ENCODE assay signal across 8 cellular contexts in the genomic region with DNA sequence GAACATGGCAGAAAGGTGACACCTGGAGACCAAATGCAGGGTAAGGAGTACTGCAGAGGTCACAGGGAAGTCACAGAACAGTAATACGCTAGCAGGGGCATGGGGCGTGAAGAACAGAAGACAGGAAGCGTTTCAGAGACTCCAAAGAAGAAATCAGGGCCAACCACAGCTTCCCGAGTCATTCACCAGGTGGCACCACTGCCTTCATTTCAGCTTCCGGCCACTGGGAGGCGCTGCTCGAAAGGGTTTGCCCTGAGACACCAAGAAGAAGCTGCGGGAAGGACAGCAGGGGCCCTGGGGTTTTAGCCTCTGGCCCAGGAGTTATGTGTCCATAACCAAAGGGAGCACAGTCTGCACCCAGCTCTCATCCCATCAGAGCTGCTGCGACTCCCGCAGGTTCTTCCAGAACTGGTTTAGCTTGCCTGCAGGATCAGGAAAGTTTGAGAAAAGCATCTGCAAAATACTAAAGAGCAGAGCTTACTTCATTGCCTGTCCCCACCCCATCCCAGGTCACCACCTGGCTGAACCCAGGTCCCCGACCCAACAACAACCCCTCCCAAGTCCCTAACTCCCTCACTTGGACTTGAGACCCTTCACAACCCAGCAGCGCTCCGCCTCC. TPM values are rescaled to one million over a fixed set of nuclear protein-coding genes. Genes with fewer than 3 reads are reported as not detected.
A peak's percentile ranks its signal among the peaks of the same experiment; 100 is the strongest.
DNase-seq lines count a peak whose midpoint lies in the region; ATAC-seq and TF ChIP-seq lines count a peak whose summit lies in the region.
"Not testable (repeated sequence)": the region's sequence is repeated elsewhere in the genome, so short reads cannot be mapped to it uniquely, and the experiment has no call there.

No MANE protein-coding gene starts in this region.

- peak; percentile 78 for TF ChIP-seq CTCF in brain microvascular endothelial cell (IDR thresholded peaks at IDR 0.05; ENCODE audit: low read depth, low read length, missing control alignments)

- in situ Hi-C loops in brain microvascular endothelial cell (cut with HindIII; ENCODE audit: low pct_ligation_motif_present, low sequenced_read_pairs), result not testable (repeated sequence)

- H3K36me3 ChIP-seq in NT2/D1 (ENCODE audit: insufficient read depth, insufficient read length, low read length); brain microvascular endothelial cell (replicated peaks); trophoblast cell (ENCODE audit: control insufficient read depth in 1 of 2, insufficient read depth in 2 of 2, low read length in 2 of 2): not testable (repeated sequence)

- H3K4me3 ChIP-seq in NT2/D1 (ENCODE audit: insufficient read length, low read depth); brain microvascular endothelial cell (ENCODE audit: low read depth, low read length); trophoblast cell (ENCODE audit: low read depth, low read length): not testable (repeated sequence)

- H2BK5ac ChIP-seq in trophoblast cell (ENCODE audit: low read depth, low read length, poor library complexity), result not testable (repeated sequence)

- WGBS in trophoblast cell (ENCODE audit: extremely low coverage, insufficient coverage, insufficient read length), result no CpG with 5 or more reads among the region's 13 CpGs

- not testable (repeated sequence) for H3K14ac ChIP-seq in trophoblast cell (ENCODE audit: low read length)

- H3K4me1 ChIP-seq in NT2/D1 (ENCODE audit: insufficient read depth, insufficient read length); trophoblast cell (ENCODE audit: control insufficient read depth in 1 of 2, insufficient read depth in 2 of 2, low read length in 2 of 2): not testable (repeated sequence)

- not testable (repeated sequence) for H3K9me3 Mint-ChIP-seq in activated CD4-positive, alpha-beta T cell treated with anti-CD3 and anti-CD28 coated beads, Interleukin-2, amount 10 ng/mL, durations not matched to agents 7 days and 5 days

- H3K4me1 Mint-ChIP-seq in activated CD4-positive, alpha-beta T cell treated with anti-CD3 and anti-CD28 coated beads, Interleukin-2, amount 10 ng/mL, durations not matched to agents 7 days and 5 days, result peaks cover 13% of the 10 kb centered on the region

- H2AK5ac ChIP-seq in trophoblast cell (ENCODE audit: low read length), result not testable (repeated sequence)

- not testable (repeated sequence) for H3K4me2 ChIP-seq in trophoblast cell (ENCODE audit: low read length)

- H3K27ac ChIP-seq in brain microvascular endothelial cell; trophoblast cell (ENCODE audit: low read depth, low read length): not testable (repeated sequence)

- H3K4me3 Mint-ChIP-seq in activated CD4-positive, alpha-beta T cell treated with anti-CD3 and anti-CD28 coated beads, Interleukin-2, amount 10 ng/mL, durations not matched to agents 7 days and 5 days, result not testable (repeated sequence)

- CTCF ChIA-PET in activated CD4-positive, alpha-beta T cell treated with anti-CD3 and anti-CD28 coated beads, Interleukin-2, amount 10 ng/mL, durations not matched to agents 7 days and 5 days (lab: Charles Lee), result interaction anchor here (1.0 to 1.1 kb wide), 2 partner anchors 12 to 754 kb away, joined by 3 read pairs; no protein-coding TSS in a partner anchor

- not testable (repeated sequence) for H3K18ac ChIP-seq in trophoblast cell (ENCODE audit: low read length)

- not testable (repeated sequence) for H3K4ac ChIP-seq in trophoblast cell (ENCODE audit: low read depth, low read length)

- H3K27ac Mint-ChIP-seq in activated CD4-positive, alpha-beta T cell treated with anti-CD3 and anti-CD28 coated beads, Interleukin-2, amount 10 ng/mL, durations not matched to agents 7 days and 5 days, result not testable (repeated sequence)

- not testable (repeated sequence) for H3K79me2 ChIP-seq in trophoblast cell (ENCODE audit: control insufficient read depth, insufficient read depth, low read length, poor library complexity)

- ATAC-seq in left ventricle myocardium superior, result not testable (repeated sequence)

- not testable (repeated sequence) for H4K12ac ChIP-seq in trophoblast cell (ENCODE audit: low read depth, low read length)

- not testable (repeated sequence) for H3K79me1 ChIP-seq in trophoblast cell (ENCODE audit: low read length)

- H2BK12ac ChIP-seq in trophoblast cell (ENCODE audit: low read length), result not testable (repeated sequence)

- H3K27me3 ChIP-seq in NT2/D1 (ENCODE audit: insufficient read depth, insufficient read length); brain microvascular endothelial cell (replicated peaks); trophoblast cell (ENCODE audit: insufficient read depth, low read length): not testable (repeated sequence)

- not testable (repeated sequence) for H3K36me3 Mint-ChIP-seq in activated CD4-positive, alpha-beta T cell treated with anti-CD3 and anti-CD28 coated beads, Interleukin-2, amount 10 ng/mL, durations not matched to agents 7 days and 5 days (ENCODE audit: low read depth)

- not testable (repeated sequence) for H4K91ac ChIP-seq in trophoblast cell (ENCODE audit: low read depth, low read length)

- not testable (repeated sequence) for H2AFZ ChIP-seq in trophoblast cell (ENCODE audit: insufficient read depth, low read length, poor library complexity)

- H3K9ac ChIP-seq in NT2/D1 (ENCODE audit: insufficient read length, low read depth); trophoblast cell (ENCODE audit: low read length): not testable (repeated sequence)

- not testable (repeated sequence) for H2BK120ac ChIP-seq in trophoblast cell (ENCODE audit: insufficient read depth, low read length, poor library complexity)

- H3K9me3 ChIP-seq in NT2/D1 (ENCODE audit: insufficient read depth, low read length); trophoblast cell (ENCODE audit: insufficient read depth, low read depth, low read length): not testable (repeated sequence)

- not testable (repeated sequence) for H3K27me3 Mint-ChIP-seq in activated CD4-positive, alpha-beta T cell treated with anti-CD3 and anti-CD28 coated beads, Interleukin-2, amount 10 ng/mL, durations not matched to agents 7 days and 5 days

- DNase-seq in DMS153 treated with DMSO at 0.1 percent for 48 hours (lab: John Stamatoyannopoulos, UW; ENCODE audit: unreplicated experiment), result peak; percentile 58
- DNase-seq in Kasumi-1 (lab: John Stamatoyannopoulos, UW), result peak; percentile 68 to 73
- DNase-seq in NT2/D1 (ENCODE audit: low read depth, low spot score), result peak; percentile 80
- peak; percentile 93 for DNase-seq in activated CD4-positive, alpha-beta T cell treated with anti-CD3 and anti-CD28 coated beads, Interleukin-2, amount 10 ng/mL, durations not matched to agents 7 days and 5 days
- peak; percentile 84 for DNase-seq in brain microvascular endothelial cell
- peak; percentile 81 for DNase-seq in left ventricle myocardium superior
- DNase-seq in trophoblast cell, result peak; percentile 76 to 91
- DNase-seq in stimulated activated naive CD4-positive, alpha-beta T cell treated with Interleukin-2 at 50 U/mL for 16 hours (lab: John Stamatoyannopoulos, UW), result peak; percentile 71

- intact Hi-C loops in left ventricle myocardium superior (cut with micrococcal nuclease), result not testable (repeated sequence)

- POLR2A ChIA-PET in activated CD4-positive, alpha-beta T cell treated with anti-CD3 and anti-CD28 coated beads, Interleukin-2, amount 10 ng/mL, durations not matched to agents 7 days and 5 days (lab: Charles Lee), result not testable (repeated sequence)

- not testable (repeated sequence) for H4K8ac ChIP-seq in trophoblast cell (ENCODE audit: low read depth, low read length)

- H3K23ac ChIP-seq in trophoblast cell (ENCODE audit: low read length), result not testable (repeated sequence)

RNA-seq across cellular contexts. Expression of a gene that starts 32.6 kb away (rescaled TPM):
- total RNA-seq in activated CD4-positive, alpha-beta T cell treated with anti-CD3 and anti-CD28 coated beads, Interleukin-2, amount 10 ng/mL, durations not matched to agents 7 days and 5 days, result not detected
- not detected for total RNA-seq in left ventricle myocardium superior
- polyA plus RNA-seq in trophoblast cell (2013), result not detected in 2 replicates
